22 cellular contexts compared by ENCODE assay signal in the genomic region with DNA sequence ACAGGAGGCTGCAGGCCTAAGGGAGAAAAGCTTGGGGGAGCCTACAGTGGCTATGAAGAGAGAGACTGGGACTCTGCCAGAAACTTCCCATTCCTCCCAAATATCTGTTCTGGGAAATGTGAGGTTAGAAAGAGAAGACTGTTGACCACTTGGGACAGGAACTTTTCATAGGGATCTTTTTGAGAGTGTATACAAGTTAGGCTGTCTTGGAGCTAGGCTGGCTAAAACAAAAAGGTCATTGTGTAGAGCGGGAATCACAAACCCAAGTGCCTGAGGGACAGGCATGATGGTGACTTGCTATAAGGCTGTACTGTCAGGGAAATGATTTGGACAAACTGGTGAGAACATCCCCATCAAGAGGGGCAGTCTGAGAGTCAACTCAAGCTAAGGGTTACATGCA.
"Had no signal": no experiment of that assay in that cellular context is flagged by ENCODE, and none has a peak within 500 bp of the region (broad histone marks: within the 10 kb centered on the region; RNA-seq: fewer than 3 reads in every experiment).

No MANE protein-coding gene starts in this region.

- ATAC-seq: effector memory CD8-positive, alpha-beta T cell; gastrocnemius medialis; heart left ventricle; left ventricle myocardium superior; lower lobe of right lung; naive thymus-derived CD4-positive, alpha-beta T cell; psoas muscle; right cardiac atrium; stimulated activated effector memory CD8-positive, alpha-beta T cell treated with anti-CD3 and anti-CD28 coated beads, Interleukin-12 subunit alpha, Interleukin-12 subunit beta, amount 100 ng/mL, for 72 hours had no signal

- DNase-seq: colonic mucosa; dermis blood vessel endothelial cell; effector memory CD8-positive, alpha-beta T cell; gastrocnemius medialis; heart left ventricle; immature natural killer cell; islet precursor cell; kidney glomerular epithelial cell; left ventricle myocardium superior; lower lobe of right lung; naive thymus-derived CD4-positive, alpha-beta T cell; posterior cingulate gyrus; psoas muscle; right cardiac atrium; sigmoid colon; stimulated activated CD4-positive, alpha-beta T cell treated with anti-CD3 and anti-CD28 coated beads, Interleukin-2, amount 100 ng/mL, for 24 hours; stimulated activated CD4-positive, alpha-beta T cell treated with anti-CD3 and anti-CD28 coated beads, Interleukin-4, amount 100 ng/mL, for 24 hours; stimulated activated naive CD4-positive, alpha-beta T cell treated with Interleukin-2 at 50 U/mL for 16 hours; stomach; thyroid gland; trophoblast cell had no signal
